17 cellular contexts compared by ENCODE assay signal in genomic region chr1:17892225-17892624, GRCh38.
DNase-seq lines count a peak whose midpoint lies in the region; ATAC-seq, FAIRE-seq and TF ChIP-seq lines count a peak whose summit lies in the region.
"Had no signal": no experiment of that assay in that cellular context is flagged by ENCODE, and none has a peak within 500 bp of the region (broad histone marks: within the 10 kb centered on the region; RNA-seq: fewer than 3 reads in every experiment).

No MANE protein-coding gene starts in this region.

- no peak for ATAC-seq in SK-N-SH treated with all-trans-retinoic acid at 6 μM for 48 hours
- peak; percentile 74 to 89 (median 83) for ATAC-seq in heart left ventricle
- no peak for ATAC-seq in HG03039 (IDR thresholded peaks at IDR 0.05; ENCODE audit: unreplicated experiment)

- H3K27me3 ChIP-seq in SK-N-SH (ENCODE audit: insufficient read depth): no peaks in the 10 kb centered on the region; the same call in 1 of the 2 replicates
- H3K27me3 ChIP-seq in heart left ventricle: peaks cover 0 to 3% (median 0%) of the 10 kb centered on the region in 9 donors
- H3K27me3 ChIP-seq in stomach: peaks cover 0 to 54% (median 14%) of the 10 kb centered on the region in 3 donors

- intact Hi-C loops in heart left ventricle (cut with DNase I): no loop called here
- intact Hi-C loops in stomach (cut with DNase I; ENCODE audit: low total_unique reads): no loop called here

- H4K20me1 ChIP-seq in SK-N-SH (ENCODE audit: insufficient read depth): no peaks in the 10 kb centered on the region

- no peaks in the 10 kb centered on the region for H3F3A ChIP-seq in SK-N-SH (replicated peaks; ENCODE audit: insufficient read depth)

- H3K9me3 ChIP-seq in SK-N-SH: no peaks in the 10 kb centered on the region
- H3K9me3 ChIP-seq in heart left ventricle: no peaks in the 10 kb centered on the region
- no peaks in the 10 kb centered on the region for H3K9me3 ChIP-seq in stomach

- no peak overlapping the region for H2AFZ ChIP-seq in SK-N-SH (ENCODE audit: low read depth)

- no peak for TF ChIP-seq RAD21 in SK-N-SH (IDR thresholded peaks at IDR 0.05; ENCODE audit: low read length)

- no peaks in the 10 kb centered on the region for H3K9me2 ChIP-seq in SK-N-SH

- TF ChIP-seq CTCF in SK-N-SH (IDR thresholded peaks at IDR 0.05) (no peak), heart left ventricle (IDR thresholded peaks at IDR 0.05) (no peak), stomach (IDR thresholded peaks at IDR 0.05) (no peak)

- peaks cover 0 to 14% of the 10 kb centered on the region in 2 experiments; a peak in 1 of 4 replicates for H3K4me1 ChIP-seq in SK-N-SH (ENCODE audit: control insufficient read depth in 1 of 2, insufficient read depth in 2 of 2, low read depth in 1 of 2, low read length in 1 of 2)
- H3K4me1 ChIP-seq in heart left ventricle: peaks cover 0 to 34% (median 15%) of the 10 kb centered on the region in 12 donors
- H3K4me1 ChIP-seq in stomach: peaks cover 6 to 36% (median 24%) of the 10 kb centered on the region in 4 donors

- WGBS in SK-N-SH (ENCODE audit: low lambda C conversion rate): 54% methylated on average over 4 of the region's 8 CpGs
- 43 to 52% (median 50%) methylated on average over 8 of the region's 8 CpGs for WGBS in heart left ventricle, 4 donors
- 29 to 60% (median 52%) methylated on average over 8 of the region's 8 CpGs for WGBS in stomach, 5 donors

- no peak overlapping the region for H3K4me2 ChIP-seq in SK-N-SH

- no peak overlapping the region for H3K27ac ChIP-seq in SK-N-SH (ENCODE audit: low read depth in 2 of 2, low read length in 1 of 2)
- H3K27ac ChIP-seq in heart left ventricle: peak overlapping the region in 10 of 12 donors; percentile 36 to 88 (median 70)
- H3K27ac ChIP-seq in stomach: no peak overlapping the region
- H3K27ac ChIP-seq: WERI-Rb-1 had no signal

- FAIRE-seq in frontal cortex (lab: Jason Lieb, UNC): no peak
- FAIRE-seq: RCC 7860 had no signal

- no peaks in the 10 kb centered on the region for H3K36me3 ChIP-seq in SK-N-SH (replicated peaks in 1 of 2; ENCODE audit: control insufficient read depth in 1 of 2, insufficient read depth in 2 of 2, low read length in 1 of 2)
- no peaks in the 10 kb centered on the region for H3K36me3 ChIP-seq in heart left ventricle
- H3K36me3 ChIP-seq in stomach: no peaks in the 10 kb centered on the region
- H3K36me3 ChIP-seq: WERI-Rb-1 had no signal

- peak in 1 of 2 experiments; percentile 54; a peak in 1 of 4 replicates for TF ChIP-seq EP300 in SK-N-SH (IDR thresholded peaks at IDR 0.05; ENCODE audit: borderline replicate concordance in 1 of 2, low read depth in 1 of 2, low read length in 1 of 2)
- TF ChIP-seq EP300 in stomach (IDR thresholded peaks at IDR 0.05): no peak

- no peak overlapping the region for H3K9ac ChIP-seq in SK-N-SH

- CTCF ChIA-PET in SK-N-SH (lab: Yijun Ruan, JAX): interaction anchor here (0.6 to 2.7 kb wide), 7 partner anchors 26 to 988 kb away, joined by 3 to 7 read pairs (median 3); no protein-coding TSS in a partner anchor

- no peak overlapping the region for H3K4me3 ChIP-seq in SK-N-SH (ENCODE audit: low read depth in 2 of 2, low read length in 1 of 2)
- no peak overlapping the region for H3K4me3 ChIP-seq in heart left ventricle
- H3K4me3 ChIP-seq in stomach: no peak overlapping the region
- H3K4me3 ChIP-seq: lung had no signal

- POLR2A ChIA-PET in SK-N-SH (lab: Yijun Ruan, JAX): no interaction called here

- no peaks in the 10 kb centered on the region for H3K79me2 ChIP-seq in SK-N-SH (ENCODE audit: insufficient read depth)

- TF ChIP-seq POLR2A in heart left ventricle (IDR thresholded peaks at IDR 0.05) (no peak), stomach (IDR thresholded peaks at IDR 0.05) (no peak)

- DNase-seq in SK-N-SH (peak; percentile 64), NCI-H446 (lab: John Stamatoyannopoulos, UW) (peak; percentile 8 to 81), heart left ventricle (peak; percentile 74 to 85 (median 76)), stomach (peak; percentile 89), HT-29 (ENCODE audit: low spot score) (no peak), frontal cortex (ENCODE audit: low spot score in 2 of 2) (no peak)
- DNase-seq: activated CD4-positive, alpha-beta T cell treated with anti-CD3 and anti-CD28 coated beads, Interleukin-2, amount 50 U/mL, for 48 hours; activated T-cell treated with anti-CD3 and anti-CD28 coated beads, Interleukin-2, amount 50 U/mL, for 24 hours; dermis blood vessel endothelial cell; DND-41; Karpas-422; NCI-H82; WERI-Rb-1 had no signal

TF ChIP-seq in SK-N-SH, 30 proteins besides CTCF, POLR2A, EP300 and RAD21 (continues in another document):
- TF ChIP-seq SIN3A (IDR thresholded peaks at IDR 0.05; ENCODE audit: borderline replicate concordance, low read depth, low read length) (no peak), MAX (IDR thresholded peaks at IDR 0.05; ENCODE audit: low read depth) (no peak), RFX5 (IDR thresholded peaks at IDR 0.05; ENCODE audit: low read length) (no peak), TCF12 (IDR thresholded peaks at IDR 0.05) (no peak), CHD2 (IDR thresholded peaks at IDR 0.05; ENCODE audit: low read length, partially characterized antibody) (no peak), EZH2phosphoT487 (IDR thresholded peaks at IDR 0.05; ENCODE audit: borderline replicate concordance, low read depth) (no peak), NFIC (IDR thresholded peaks at IDR 0.05; ENCODE audit: borderline replicate concordance) (no peak)
- TF ChIP-seq, protein P1, sequence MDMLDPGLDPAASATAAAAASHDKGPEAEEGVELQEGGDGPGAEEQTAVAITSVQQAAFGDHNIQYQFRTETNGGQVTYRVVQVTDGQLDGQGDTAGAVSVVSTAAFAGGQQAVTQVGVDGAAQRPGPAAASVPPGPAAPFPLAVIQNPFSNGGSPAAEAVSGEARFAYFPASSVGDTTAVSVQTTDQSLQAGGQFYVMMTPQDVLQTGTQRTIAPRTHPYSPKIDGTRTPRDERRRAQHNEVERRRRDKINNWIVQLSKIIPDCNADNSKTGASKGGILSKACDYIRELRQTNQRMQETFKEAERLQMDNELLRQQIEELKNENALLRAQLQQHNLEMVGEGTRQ (IDR thresholded peaks at IDR 0.05; ENCODE audit: borderline replicate concordance, low read depth, low read length): no peak
- TF ChIP-seq, protein P2, sequence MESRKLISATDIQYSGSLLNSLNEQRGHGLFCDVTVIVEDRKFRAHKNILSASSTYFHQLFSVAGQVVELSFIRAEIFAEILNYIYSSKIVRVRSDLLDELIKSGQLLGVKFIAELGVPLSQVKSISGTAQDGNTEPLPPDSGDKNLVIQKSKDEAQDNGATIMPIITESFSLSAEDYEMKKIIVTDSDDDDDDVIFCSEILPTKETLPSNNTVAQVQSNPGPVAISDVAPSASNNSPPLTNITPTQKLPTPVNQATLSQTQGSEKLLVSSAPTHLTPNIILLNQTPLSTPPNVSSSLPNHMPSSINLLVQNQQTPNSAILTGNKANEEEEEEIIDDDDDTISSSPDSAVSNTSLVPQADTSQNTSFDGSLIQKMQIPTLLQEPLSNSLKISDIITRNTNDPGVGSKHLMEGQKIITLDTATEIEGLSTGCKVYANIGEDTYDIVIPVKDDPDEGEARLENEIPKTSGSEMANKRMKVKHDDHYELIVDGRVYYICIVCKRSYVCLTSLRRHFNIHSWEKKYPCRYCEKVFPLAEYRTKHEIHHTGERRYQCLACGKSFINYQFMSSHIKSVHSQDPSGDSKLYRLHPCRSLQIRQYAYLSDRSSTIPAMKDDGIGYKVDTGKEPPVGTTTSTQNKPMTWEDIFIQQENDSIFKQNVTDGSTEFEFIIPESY (IDR thresholded peaks at IDR 0.05; ENCODE audit: borderline replicate concordance, low read depth): no peak

TF ChIP-seq in SK-N-SH treated with all-trans-retinoic acid at 6 μM for 48 hours, 23 proteins besides CTCF, POLR2A, EP300 and RAD21 (continues in another document):
- TF ChIP-seq CSDC2 (CRISPR knock-in tag; IDR thresholded peaks at IDR 0.05) (no peak), CSRNP3 (CRISPR knock-in tag; IDR thresholded peaks at IDR 0.05) (no peak), ESRRG (CRISPR knock-in tag; IDR thresholded peaks at IDR 0.05) (no peak), ZFP3 (CRISPR knock-in tag; IDR thresholded peaks at IDR 0.05) (no peak), CREB5 (CRISPR knock-in tag; IDR thresholded peaks at IDR 0.05; ENCODE audit: low read depth) (no peak)
- TF ChIP-seq, protein P3, sequence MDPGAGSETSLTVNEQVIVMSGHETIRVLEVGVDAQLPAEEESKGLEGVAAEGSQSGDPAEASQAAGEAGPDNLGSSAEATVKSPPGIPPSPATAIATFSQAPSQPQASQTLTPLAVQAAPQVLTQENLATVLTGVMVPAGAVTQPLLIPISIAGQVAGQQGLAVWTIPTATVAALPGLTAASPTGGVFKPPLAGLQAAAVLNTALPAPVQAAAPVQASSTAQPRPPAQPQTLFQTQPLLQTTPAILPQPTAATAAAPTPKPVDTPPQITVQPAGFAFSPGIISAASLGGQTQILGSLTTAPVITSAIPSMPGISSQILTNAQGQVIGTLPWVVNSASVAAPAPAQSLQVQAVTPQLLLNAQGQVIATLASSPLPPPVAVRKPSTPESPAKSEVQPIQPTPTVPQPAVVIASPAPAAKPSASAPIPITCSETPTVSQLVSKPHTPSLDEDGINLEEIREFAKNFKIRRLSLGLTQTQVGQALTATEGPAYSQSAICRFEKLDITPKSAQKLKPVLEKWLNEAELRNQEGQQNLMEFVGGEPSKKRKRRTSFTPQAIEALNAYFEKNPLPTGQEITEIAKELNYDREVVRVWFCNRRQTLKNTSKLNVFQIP (CRISPR knock-in tag; IDR thresholded peaks at IDR 0.05; ENCODE audit: borderline replicate concordance, low read depth): no peak

Comparison
In these comparisons a context has a peak if more than half of its experiments do, and no peak if none do; other contexts are left out.
1. DNase-seq: peak in SK-N-SH (single experiment), NCI-H446 (2 of 2), heart left ventricle (5 of 5) and stomach (single experiment); none in HT-29 (single experiment) and frontal cortex (0 of 2).
2. H3K27ac ChIP-seq: peak in heart left ventricle (10 of 12); none in SK-N-SH (0 of 2) and stomach (0 of 5).
3. ATAC-seq: peak in heart left ventricle (4 of 4); none in SK-N-SH treated with all-trans-retinoic acid at 6 μM for 48 hours (single experiment) and HG03039 (single experiment).